Comparison of ENCODE assay signal across 8 cellular contexts in the genomic region with DNA sequence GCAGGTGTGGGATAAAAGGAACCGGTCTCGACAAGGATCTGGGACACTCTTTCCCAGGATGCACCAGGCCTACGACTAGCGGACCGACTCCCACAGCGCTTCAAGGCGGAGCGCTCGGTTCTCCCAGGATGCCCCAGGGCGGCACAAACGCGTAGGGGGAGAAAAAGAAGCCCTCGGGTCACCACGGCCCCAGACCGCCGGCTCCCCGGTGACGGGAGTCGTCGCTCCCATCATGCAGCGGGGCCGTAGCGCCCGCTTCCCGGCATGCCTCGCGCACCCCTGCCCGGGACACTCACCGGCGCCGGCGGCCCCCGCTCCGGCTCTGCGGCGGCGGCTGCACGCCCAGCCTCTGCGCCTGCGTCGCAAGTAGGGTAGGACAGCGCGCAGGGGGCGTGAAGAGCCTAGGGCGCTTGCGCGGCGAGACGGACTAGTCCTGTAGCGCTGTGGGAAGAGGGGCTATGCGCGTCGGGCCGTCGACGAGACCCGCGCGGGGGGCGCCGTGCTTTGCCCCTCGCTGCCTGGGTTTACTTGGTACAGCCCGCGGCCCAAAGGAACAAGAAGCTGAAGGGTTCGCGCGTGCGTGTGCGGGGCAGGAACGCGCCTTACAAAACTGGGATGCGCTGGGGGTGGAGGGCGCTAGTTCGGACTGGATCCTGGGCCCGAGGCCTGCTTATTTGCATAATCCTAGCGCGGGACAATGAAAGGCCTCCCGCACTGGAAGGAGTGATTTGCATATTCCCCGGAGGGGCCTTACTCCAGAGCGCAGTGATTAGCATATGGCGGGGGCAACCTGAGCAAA. TPM values are rescaled to one million over a fixed set of nuclear protein-coding genes. Genes with fewer than 3 reads are reported as not detected.
DNase-seq lines count a peak whose midpoint lies in the region; ATAC-seq and TF ChIP-seq lines count a peak whose summit lies in the region.

A gene with protein sequence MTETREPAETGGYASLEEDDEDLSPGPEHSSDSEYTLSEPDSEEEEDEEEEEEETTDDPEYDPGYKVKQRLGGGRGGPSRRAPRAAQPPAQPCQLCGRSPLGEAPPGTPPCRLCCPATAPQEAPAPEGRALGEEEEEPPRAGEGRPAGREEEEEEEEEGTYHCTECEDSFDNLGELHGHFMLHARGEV (minus strand): TSS at position 368 of the 799 bp plus-strand sequence. CDS start 5,325 bp downstream, outside the sequence.

- peak; percentile 76 to 79 for DNase-seq in AML-193 (lab: John Stamatoyannopoulos, UW)
- peak; percentile 72 for DNase-seq in NCI-H460 (ENCODE audit: extremely low read depth, low read depth)
- DNase-seq in activated CD4-positive, alpha-beta T cell treated with anti-CD3 and anti-CD28 coated beads for 4 hours = peak; percentile 79 to 89
- DNase-seq in choroid plexus epithelial cell (ENCODE audit: low read depth) = peak; percentile 92
- DNase-seq in kidney glomerular epithelial cell (lab: John Stamatoyannopoulos, UW) = peak; percentile 76
- DNase-seq in stimulated activated CD4-positive, alpha-beta T cell treated with anti-CD3 and anti-CD28 coated beads, Interleukin-15, amount 100 ng/mL, for 48 hours (ENCODE audit: low read depth in 2 of 2) = peak; percentile 81 to 84

- peak; percentile 74 for ATAC-seq in GM19035 (IDR thresholded peaks at IDR 0.05; ENCODE audit: unreplicated experiment)
- peak; percentile 75 for ATAC-seq in HG03342 (IDR thresholded peaks at IDR 0.05; ENCODE audit: unreplicated experiment)

- H3K4me3 ChIP-seq in choroid plexus epithelial cell (ENCODE audit: low read depth, low read length) = peak within 1 kb of the TSS; percentile 84

- no peak for TF ChIP-seq CTCF in choroid plexus epithelial cell (conservative IDR thresholded peaks at IDR 0.05; ENCODE audit: low read depth, low read length)

RNA-seq across cellular contexts. Expression of the gene that starts here (rescaled TPM):
- 15.4 and 17.5 TPM in 2 replicates for total RNA-seq in NCI-H460 (2014; rRNA removed; shearing (Covaris generic))
- 26.8 and 31.6 TPM in 2 replicates for polyA plus RNA-seq in NCI-H460 (2014; cell fraction: nucleus; rRNA removed)

Comparison
In these comparisons a context has a peak if more than half of its experiments do, and no peak if none do; other contexts are left out.
1. Peak in every context shown above with its lines: DNase-seq, ATAC-seq and H3K4me3 ChIP-seq.